17 cellular contexts compared by ENCODE assay signal in the genomic region with DNA sequence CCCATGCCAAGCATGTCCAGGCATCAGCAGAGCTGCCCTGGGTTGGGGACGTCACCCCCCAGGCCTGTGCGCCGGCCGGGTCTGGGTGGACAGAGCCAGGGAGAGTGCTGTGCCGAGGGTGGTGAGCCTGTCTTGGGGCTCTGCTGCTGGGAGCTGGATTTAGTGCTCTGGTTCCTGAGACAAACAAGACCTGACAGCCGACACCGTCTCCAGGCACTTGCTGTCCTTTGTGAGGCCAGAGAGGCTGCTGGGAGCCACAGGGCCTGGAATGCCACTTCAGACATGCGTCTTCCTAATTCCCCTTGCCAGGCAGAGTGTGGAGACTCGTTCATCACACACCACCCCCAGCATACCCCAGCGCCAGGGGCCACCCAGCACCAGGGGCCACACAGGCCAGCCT.
DNase-seq lines count a peak whose midpoint lies in the region; ATAC-seq and TF ChIP-seq lines count a peak whose summit lies in the region.
"Had no signal": no experiment of that assay in that cellular context is flagged by ENCODE, and none has a peak within 500 bp of the region (broad histone marks: within the 10 kb centered on the region; RNA-seq: fewer than 3 reads in every experiment).

No MANE protein-coding gene starts in this region.

- H3K27me3 ChIP-seq in right atrium auricular region, result no peaks in the 10 kb centered on the region
- H3K27me3 ChIP-seq in SJCRH30, result no peaks in the 10 kb centered on the region

- intact Hi-C loops in Right ventricle myocardium inferior (cut with DNase I), result loop anchor here (5.0 kb wide), 2 partner anchors 42 to 82 kb away; no protein-coding TSS in a partner anchor
- intact Hi-C loops in activated B cell treated with CpG ODN at 0.5 μM for 24 hours (cut with micrococcal nuclease), result loop anchor here (5.0 to 10.0 kb wide), 2 partner anchors 222 to 980 kb away; partner anchors contain the start of gene RFX2

- H3K9me3 ChIP-seq in right atrium auricular region (no peaks in the 10 kb centered on the region), SJCRH30 (replicated peaks) (no peaks in the 10 kb centered on the region)

- H3K4me1 Mint-ChIP-seq in activated B cell treated with CpG ODN at 0.5 μM for 24 hours (peaks cover 88% of the 10 kb centered on the region), mesothelial cell of epicardium (peaks cover 59% of the 10 kb centered on the region)
- peaks cover 95% of the 10 kb centered on the region for H3K4me1 Mint-ChIP-seq in stimulated activated memory B cell treated with anti-CD40 and anti-IgM and Interleukin-4, amounts not matched to agents 10 μg/mL and 1 μg/mL and 100 μg/mL, for 72 hours

- DNase-seq in right atrium auricular region (ENCODE audit: low spot score) (no peak), Right ventricle myocardium inferior (ENCODE audit: missing footprints) (no peak), activated B cell treated with CpG ODN at 0.5 μM for 24 hours (no peak), mesothelial cell of epicardium (ENCODE audit: low spot score in 2 of 2, unreplicated experiment in 2 of 2) (no peak), hippocampal formation (lab: John Stamatoyannopoulos, UW) (no peak), SJCRH30 (no peak)
- DNase-seq in NK-92 treated with Interleukin-12 subunit alpha and Interleukin-12 subunit beta, amount 100 ng/mL, for 24 hours (lab: John Stamatoyannopoulos, UW), result no peak
- DNase-seq: COR-L47, EL, NCI-H1105 treated with DMSO at 0.1 percent for 48 hours, NCI-H1694 treated with DMSO at 0.1 percent for 48 hours, NCI-H2107, NCI-H345, RPMI8226 had no signal

- H3K4me3 ChIP-seq in right atrium auricular region (no peak overlapping the region), SJCRH30 (no peak overlapping the region)

- H3K27ac ChIP-seq in right atrium auricular region, result peak overlapping the region; percentile 16 to 51
- H3K27ac ChIP-seq in SJCRH30, result no peak overlapping the region
- H3K27ac ChIP-seq: HL-60 had no signal

- H3K4me1 ChIP-seq in right atrium auricular region, result peaks cover 0 to under 1% of the 10 kb centered on the region in 2 donors
- H3K4me1 ChIP-seq in SJCRH30, result no peaks in the 10 kb centered on the region

- H3K36me3 Mint-ChIP-seq in activated B cell treated with CpG ODN at 0.5 μM for 24 hours (ENCODE audit: low read depth) (peaks cover 73% of the 10 kb centered on the region), mesothelial cell of epicardium (peaks cover 24% of the 10 kb centered on the region)
- peaks cover 77% of the 10 kb centered on the region for H3K36me3 Mint-ChIP-seq in stimulated activated memory B cell treated with anti-CD40 and anti-IgM and Interleukin-4, amounts not matched to agents 10 μg/mL and 1 μg/mL and 100 μg/mL, for 72 hours

- H3K4me3 Mint-ChIP-seq in activated B cell treated with CpG ODN at 0.5 μM for 24 hours (peak overlapping the region; percentile 35), mesothelial cell of epicardium (no peak overlapping the region)
- H3K4me3 Mint-ChIP-seq in stimulated activated memory B cell treated with anti-CD40 and anti-IgM and Interleukin-4, amounts not matched to agents 10 μg/mL and 1 μg/mL and 100 μg/mL, for 72 hours, result peak overlapping the region; percentile 50
- H3K4me3 Mint-ChIP-seq: CD14-positive monocyte had no signal

- no peaks in the 10 kb centered on the region for H3K9me3 Mint-ChIP-seq in activated B cell treated with CpG ODN at 0.5 μM for 24 hours
- H3K9me3 Mint-ChIP-seq in mesothelial cell of epicardium, result no peaks in the 10 kb centered on the region
- H3K9me3 Mint-ChIP-seq in stimulated activated memory B cell treated with anti-CD40 and anti-IgM and Interleukin-4, amounts not matched to agents 10 μg/mL and 1 μg/mL and 100 μg/mL, for 72 hours, result no peaks in the 10 kb centered on the region

- H3K27me3 Mint-ChIP-seq in activated B cell treated with CpG ODN at 0.5 μM for 24 hours (no peaks in the 10 kb centered on the region), mesothelial cell of epicardium (ENCODE audit: low read depth) (no peaks in the 10 kb centered on the region)
- H3K27me3 Mint-ChIP-seq in stimulated activated memory B cell treated with anti-CD40 and anti-IgM and Interleukin-4, amounts not matched to agents 10 μg/mL and 1 μg/mL and 100 μg/mL, for 72 hours, result no peaks in the 10 kb centered on the region

- no peak for TF ChIP-seq CTCF in right atrium auricular region (IDR thresholded peaks at IDR 0.05)
- no peak for TF ChIP-seq CTCF in activated B cell treated with CpG ODN at 0.5 μM for 24 hours (IDR thresholded peaks at IDR 0.05)
- no peak for TF ChIP-seq CTCF in mesothelial cell of epicardium (IDR thresholded peaks at IDR 0.05; ENCODE audit: unreplicated experiment)

- peaks cover 53% of the 10 kb centered on the region for H3K36me3 ChIP-seq in right atrium auricular region
- H3K36me3 ChIP-seq in SJCRH30, result no peaks in the 10 kb centered on the region

- CTCF ChIA-PET in activated B cell treated with CpG ODN at 0.5 μM for 24 hours (lab: Charles Lee), result interaction anchor here (1.0 kb wide), 1 partner anchor 10 kb away, joined by 3 read pairs; no protein-coding TSS in a partner anchor

- POLR2A ChIA-PET in activated B cell treated with CpG ODN at 0.5 μM for 24 hours (lab: Charles Lee), result interaction anchor here (0.5 kb wide), 1 partner anchor 1938 kb away, joined by 6 read pairs; no protein-coding TSS in a partner anchor

- no peak for ATAC-seq in Right ventricle myocardium inferior
- ATAC-seq in activated B cell treated with CpG ODN at 0.5 μM for 24 hours (ENCODE audit: low read depth), result no peak
- ATAC-seq in stimulated activated memory B cell treated with anti-CD40 and anti-IgM and Interleukin-4, amounts not matched to agents 10 μg/mL and 1 μg/mL and 100 μg/mL, for 72 hours, result no peak

- peak overlapping the region; percentile 30 for H3K27ac Mint-ChIP-seq in activated B cell treated with CpG ODN at 0.5 μM for 24 hours
- H3K27ac Mint-ChIP-seq in mesothelial cell of epicardium, result peak overlapping the region; percentile 79
- H3K27ac Mint-ChIP-seq in stimulated activated memory B cell treated with anti-CD40 and anti-IgM and Interleukin-4, amounts not matched to agents 10 μg/mL and 1 μg/mL and 100 μg/mL, for 72 hours, result peak overlapping the region; percentile 99
- H3K27ac Mint-ChIP-seq: CD14-positive monocyte had no signal

Comparison
In these comparisons a context has a peak if more than half of its experiments do, and no peak if none do; other contexts are left out.
1. H3K27ac Mint-ChIP-seq: peak in every context shown above with its lines; median percentile 99 in stimulated activated memory B cell treated with anti-CD40 and anti-IgM and Interleukin-4, amounts not matched to agents 10 μg/mL and 1 μg/mL and 100 μg/mL, for 72 hours; 79 in mesothelial cell of epicardium; 30 in activated B cell treated with CpG ODN at 0.5 μM for 24 hours.